In genomic region chr3:31479431-31479830, GRCh38 we compare ENCODE assay signal across 26 cellular contexts. TPM values are rescaled to one million over a fixed set of nuclear protein-coding genes. Genes with fewer than 3 reads are reported as not detected.
DNase-seq lines count a peak whose midpoint lies in the region; ATAC-seq, FAIRE-seq and TF ChIP-seq lines count a peak whose summit lies in the region.
"Had no signal": no experiment of that assay in that cellular context is flagged by ENCODE, and none has a peak within 500 bp of the region (broad histone marks: within the 10 kb centered on the region; RNA-seq: fewer than 3 reads in every experiment).

No MANE protein-coding gene starts in this region.

- H2AFZ ChIP-seq in K562 (ENCODE audit: low read depth, low read length) = no peak overlapping the region

- TF ChIP-seq EP300 in K562 (IDR thresholded peaks at IDR 0.05; ENCODE audit: low read length) = no peak

- TF ChIP-seq POLR2A in K562 (conservative IDR thresholded peaks at IDR 0.05) = no peak

- in situ Hi-C loops in K562 (cut with MboI) = no loop called here

- no peaks in the 10 kb centered on the region for H3K4me1 ChIP-seq in K562 (replicated peaks in 1 of 2; ENCODE audit: control insufficient read depth in 2 of 2, insufficient read depth in 2 of 2, low read length in 2 of 2)
- H3K4me1 ChIP-seq: BE2C had no signal

- TF ChIP-seq RAD21 in K562 (CRISPR knock-in tag; conservative IDR thresholded peaks at IDR 0.05 in 1 of 2, IDR thresholded peaks at IDR 0.05 in 1 of 2) = no peak

- H3K36me3 ChIP-seq in K562 (ENCODE audit: control insufficient read depth, insufficient read depth, low read length) = no peaks in the 10 kb centered on the region
- H3K36me3 ChIP-seq: BE2C, BLaER1 had no signal

- no peak for ATAC-seq in K562
- ATAC-seq: GM12878 had no signal

- no peaks in the 10 kb centered on the region for H3K79me2 ChIP-seq in K562 (ENCODE audit: control insufficient read depth, insufficient read depth, low read length)

- H3K9me3 ChIP-seq in K562 (replicated peaks; ENCODE audit: control insufficient read depth, insufficient read depth, low read depth, low read length) = peaks cover 4% of the 10 kb centered on the region; the same call in 1 of the 2 replicates
- H3K9me3 ChIP-seq: BE2C had no signal

- CTCF ChIA-PET in K562 (lab: Yijun Ruan, JAX; ENCODE audit: low intra/inter-chr PET ratio) = no interaction called here

- no peak overlapping the region for H3K9ac ChIP-seq in K562 (ENCODE audit: insufficient read depth in 1 of 2, low read depth in 2 of 2, low read length in 2 of 2)
- H3K9ac ChIP-seq: BLaER1 had no signal

- no peak for TF ChIP-seq CTCF in K562 (IDR thresholded peaks at IDR 0.05 in 2 of 3, conservative IDR thresholded peaks at IDR 0.05 in 1 of 3; ENCODE audit: insufficient read depth in 2 of 3, low read depth in 1 of 3, low read length in 3 of 3)

- H3K4me3 ChIP-seq in K562 = no peak overlapping the region
- H3K4me3 ChIP-seq: BLaER1, GM12878 had no signal

- no peaks in the 10 kb centered on the region for H4K20me1 ChIP-seq in K562 (replicated peaks; ENCODE audit: control insufficient read depth, insufficient read depth, low read length)
- H4K20me1 ChIP-seq: BLaER1 had no signal

- intact Hi-C loops in K562 (cut with micrococcal nuclease) = no loop called here
- intact Hi-C loops in posterior cingulate gyrus (cut with DNase I) = no loop called here
- intact Hi-C loops in cardiac septum (cut with DNase I) = no loop called here

- no peaks in the 10 kb centered on the region for H3K9me1 ChIP-seq in K562 (ENCODE audit: control insufficient read depth, insufficient read depth, low read length)

- DNase-seq in K562 (ENCODE audit: extremely low read depth in 1 of 4, low spot score in 3 of 4) (no peak), globus pallidus (ENCODE audit: low spot score) (peak; percentile 16), pons (ENCODE audit: low spot score) (peak; percentile 71), posterior cingulate gyrus (no peak), cardiac septum (ENCODE audit: low spot score) (no peak), NCI-H82 treated with DMSO at 0.1 percent for 48 hours (lab: John Stamatoyannopoulos, UW; ENCODE audit: unreplicated experiment) (no peak)
- DNase-seq: 8988T; ACHN; BE2C; CD4-positive, alpha-beta memory T cell; CD4-positive, CD25-positive, alpha-beta regulatory T cell; CD8-positive, alpha-beta memory T cell; COR-L47; DMS 273 treated with DMSO at 0.1 percent for 48 hours; DMS153; DMS53; DMS79; DND-41; EL; GDM1 had no signal

- no peak for FAIRE-seq in K562 (lab: Jason Lieb, UNC)
- FAIRE-seq: A204.1, GM12878, GM12892, GM18507, GM19239 had no signal

- H3K4me2 ChIP-seq in K562 (ENCODE audit: insufficient read depth, low read length) = no peak overlapping the region
- H3K4me2 ChIP-seq: BLaER1 had no signal

- no peak overlapping the region for H3K27ac ChIP-seq in K562 (ENCODE audit: extremely low read depth, low read depth, low read length)
- H3K27ac ChIP-seq: BLaER1 had no signal

- H3K27me3 ChIP-seq in K562 (ENCODE audit: control insufficient read depth in 2 of 2, insufficient read depth in 2 of 2, low read length in 2 of 2) = no peaks in the 10 kb centered on the region
- H3K27me3 ChIP-seq: BE2C, BLaER1 had no signal

- POLR2A ChIA-PET in K562 (lab: Yijun Ruan, JAX) = no interaction called here

- WGBS in K562 (ENCODE audit: insufficient coverage, low coverage, missing lambda C conversion rate) = 38% methylated on average over 1 of the region's 1 CpG

- BruUV-seq in K562 (replicated peaks; lab: Mats Ljungman, UMichigan) = no TSS peak

TF ChIP-seq in K562, 482 proteins besides CTCF, POLR2A, EP300 and RAD21:
- no peak for TF ChIP-seq TCF7 (IDR thresholded peaks at IDR 0.05; ENCODE audit: borderline replicate concordance)
- peak; percentile 59 for TF ChIP-seq TFE3 (CRISPR knock-in tag; IDR thresholded peaks at IDR 0.05)
- TF ChIP-seq LCOR (CRISPR knock-in tag; IDR thresholded peaks at IDR 0.05) = no peak
- TF ChIP-seq KLF10 (CRISPR knock-in tag; IDR thresholded peaks at IDR 0.05) = no peak
- TF ChIP-seq RB1 (IDR thresholded peaks at IDR 0.05; ENCODE audit: low read depth) = no peak
TF ChIP-seq in K562: peak in this region for 1.

RNA-seq across cellular contexts. Expression of gene STT3B, which starts 53.3 kb away (rescaled TPM):
- 117 and 214 TPM in 2 replicates for total RNA-seq in K562 (2011; cell fraction: chromatin; rRNA removed; ENCODE audit: low replicate concordance)
- total RNA-seq in K562 (2011; cell fraction: nucleolus; rRNA removed) = 88.2 and 95.5 TPM in 2 replicates
- total RNA-seq in K562 (2011; cell fraction: nucleoplasm; rRNA removed) = 186 and 203 TPM in 2 replicates
- total RNA-seq in K562 (2014; rRNA removed) (88.0 and 111 TPM in 2 replicates), K562 (2014; rRNA removed; fragmentation: Illumina TruSeq; extraction: Trizol) (144 TPM in 2 replicates), K562 (2015; rRNA removed; fragmentation: Illumina TruSeq; extraction: Trizol) (142 and 147 TPM in 2 replicates), K562 (2021) (111 and 114 TPM in 2 replicates), cardiac septum (91.3 TPM)
- polyA plus RNA-seq in K562 (2011; rRNA removed) (87.8 and 125 TPM in 2 replicates), K562 (2014; fragmentation: Illumina TruSeq; extraction: Trizol) (80.5 and 100 TPM in 2 replicates), K562 (2014; fragmentation: Nextera tagmentation; extraction: Ambion mirVana) (10 to 100 TPM; 22.4 to 32.8 TPM), K562 (2014; rRNA removed) (76.8 and 85.9 TPM in 2 replicates)
- polyA plus RNA-seq in K562 (2011; cell fraction: cytosol; rRNA removed) = 43.1 and 55.5 TPM in 2 replicates
- polyA plus RNA-seq in K562 (2011; cell fraction: nucleus; rRNA removed) = 33.7 and 45.5 TPM in 2 replicates
- polyA plus RNA-seq in K562 (2012) = 71.2 and 87.2 TPM in 2 replicates
- 169 and 173 TPM in 2 replicates for polyA minus RNA-seq in K562 (2011; rRNA and poly(A)+ RNA removed)
- polyA minus RNA-seq in K562 (2011; cell fraction: cytosol; rRNA and poly(A)+ RNA removed) = 50.8 and 65.5 TPM in 2 replicates
- polyA minus RNA-seq in K562 (2011; cell fraction: nucleus; rRNA and poly(A)+ RNA removed) = 47.0 and 80.1 TPM in 2 replicates

Comparison
In these comparisons a context has a peak if more than half of its experiments do, and no peak if none do; other contexts are left out.
1. DNase-seq: peak in globus pallidus (single experiment) and pons (single experiment); none in K562 (0 of 4), posterior cingulate gyrus (0 of 10), cardiac septum (single experiment) and NCI-H82 treated with DMSO at 0.1 percent for 48 hours (single experiment).